ENCODE assay signal across 34 cellular contexts in genomic region chr19:19234220-19234816, GRCh38. TPM values are rescaled to one million over a fixed set of nuclear protein-coding genes. Genes with fewer than 3 reads are reported as not detected.
"Had no signal": no experiment of that assay in that cellular context is flagged by ENCODE, and none has a peak within 500 bp of the region (broad histone marks: within the 10 kb centered on the region; RNA-seq: fewer than 3 reads in every experiment).

No MANE protein-coding gene starts in this region.

- FAIRE-seq: urothelium cell line had no signal

- H3K4me3 ChIP-seq: ovary, psoas muscle, skin epidermis, smooth muscle cell, spleen, thoracic aorta, thyroid gland, tibial nerve, upper lobe of left lung, vagina had no signal

- H3K9ac ChIP-seq: parathyroid adenoma had no signal

- H3K4me2 ChIP-seq: smooth muscle cell had no signal

- H3K9me3 ChIP-seq: neutrophil had no signal

- H3K4me1 ChIP-seq: parathyroid adenoma, psoas muscle, spleen, thyroid gland, tibial nerve, upper lobe of left lung, vagina had no signal

- H3K36me3 ChIP-seq: neutrophil, ovary, spleen, thoracic aorta, thyroid gland, upper lobe of left lung, vagina had no signal

- H2AFZ ChIP-seq: parathyroid adenoma had no signal

- DNase-seq: naive thymus-derived CD8-positive, alpha-beta T cell; nephron progenitor cell; nucleus accumbens; ovary; posterior cingulate gyrus; psoas muscle; right cardiac atrium; spleen; stimulated activated CD4-positive, alpha-beta T cell treated with anti-CD3 and anti-CD28 coated beads, Interleukin-12 subunit alpha, Interleukin-12 subunit beta, amount 100 ng/mL, for 4 hours; stimulated activated CD4-positive, alpha-beta T cell treated with anti-CD3 and anti-CD28 coated beads, Interleukin-1b, Interleukin-23, amount 100 ng/mL, for 48 hours; stimulated activated CD4-positive, alpha-beta T cell treated with anti-CD3 and anti-CD28 coated beads, Interleukin-4, amount 100 ng/mL, for 1 hour; stimulated activated CD4-positive, alpha-beta T cell treated with anti-CD3 and anti-CD28 coated beads, Interleukin-4, amount 100 ng/mL, for 4 hours; stimulated activated CD8-positive, alpha-beta memory T cell treated with anti-CD3 and anti-CD28 coated beads, Interleukin-4, amount 100 ng/mL, for 48 hours; stimulated activated naive CD4-positive, alpha-beta T cell; stimulated activated naive CD8-positive, alpha-beta T cell treated with anti-CD3 and anti-CD28 coated beads, Interleukin-15, amount 100 ng/mL, for 72 hours; stimulated activated naive CD8-positive, alpha-beta T cell treated with anti-CD3 and anti-CD28 coated beads, Interleukin-15, Interleukin-2, amounts not matched to agents 100 U/mL and 50 U/mL, for 24 hours; thyroid gland; trophoblast cell; upper lobe of left lung had no signal

- H3K27ac ChIP-seq: neutrophil, ovary, parathyroid adenoma, psoas muscle, skin epidermis, spleen, thoracic aorta, thyroid gland, tibial nerve, upper lobe of left lung, vagina had no signal

- H3K79me2 ChIP-seq: parathyroid adenoma had no signal

- ATAC-seq: naive thymus-derived CD8-positive, alpha-beta T cell; natural killer cell treated with Interleukin-12 subunit alpha and Interleukin-12 subunit beta and Interleukin-15 and Interleukin-18, amount 100 ng/mL, for 72 hours; psoas muscle; right cardiac atrium; sciatic nerve; stimulated activated memory B cell treated with anti-CD40 and anti-IgM and Interleukin-4, amounts not matched to agents 10 μg/mL and 1 μg/mL and 100 μg/mL, for 72 hours; stimulated activated naive CD8-positive, alpha-beta T cell treated with anti-CD3 and anti-CD28 coated beads, Interleukin-15, amount 100 ng/mL, for 72 hours; stimulated activated naive CD8-positive, alpha-beta T cell treated with anti-CD3 and anti-CD28 coated beads, Interleukin-15, Interleukin-2, amounts not matched to agents 100 U/mL and 50 U/mL, for 24 hours had no signal

- H3K27me3 ChIP-seq: ovary, thyroid gland, tibial nerve, upper lobe of left lung, vagina had no signal

RNA-seq across cellular contexts. Expression of gene NCAN, which starts 22.6 kb away (rescaled TPM):
- total RNA-seq: naive thymus-derived CD8-positive, alpha-beta T cell; natural killer cell treated with Interleukin-12 subunit alpha and Interleukin-12 subunit beta and Interleukin-15 and Interleukin-18, amount 100 ng/mL, for 72 hours; omental fat pad; ovary; psoas muscle; renal cortical epithelial cell; right cardiac atrium; sciatic nerve; smooth muscle cell; subcutaneous adipose tissue; thoracic aorta; tibial nerve; ureter; vagina had no signal
- polyA plus RNA-seq: naive thymus-derived CD8-positive, alpha-beta T cell; ovary; right cardiac atrium; smooth muscle cell; spleen had no signal

RNA-seq across cellular contexts. Expression of gene TM6SF2, which starts 38.8 kb away (rescaled TPM):
- total RNA-seq: naive thymus-derived CD8-positive, alpha-beta T cell; thyroid gland; vagina had no signal
- polyA plus RNA-seq: naive thymus-derived CD8-positive, alpha-beta T cell had no signal
